8 cellular contexts compared by ENCODE assay signal in the genomic region with DNA sequence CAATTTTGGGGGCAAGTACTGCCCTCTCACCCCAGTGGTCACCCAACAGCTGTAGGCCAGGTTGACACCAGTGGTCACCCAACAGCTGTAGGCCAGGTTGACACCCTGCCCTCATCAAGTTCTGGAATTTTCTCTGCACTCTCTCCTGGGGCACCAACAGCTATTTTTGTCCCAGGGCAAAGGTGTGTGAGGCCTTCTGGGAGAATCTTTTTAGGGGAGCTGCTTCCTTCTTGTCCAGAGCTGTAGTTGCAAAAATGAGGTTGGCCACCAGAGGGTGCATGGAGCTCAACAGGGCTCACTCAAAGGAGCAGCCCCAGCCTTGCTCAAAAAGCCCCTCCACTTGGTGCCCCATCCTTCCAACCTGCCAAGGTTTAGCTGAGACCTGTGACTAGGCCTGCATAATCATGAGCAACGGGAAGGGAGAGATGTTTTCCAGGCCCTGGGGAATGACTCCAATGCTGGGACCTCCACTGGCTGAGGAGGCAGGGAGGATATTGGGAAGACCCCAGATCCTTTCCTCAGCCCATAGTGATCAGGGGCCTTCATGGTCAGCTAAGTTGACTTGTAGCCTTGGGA. TPM values are rescaled to one million over a fixed set of nuclear protein-coding genes. Genes with fewer than 3 reads are reported as not detected.
DNase-seq lines count a peak whose midpoint lies in the region; ATAC-seq, FAIRE-seq and TF ChIP-seq lines count a peak whose summit lies in the region.

No MANE protein-coding gene starts in this region.

- CTCF ChIA-PET in AG04449 (lab: Yijun Ruan, JAX): interaction anchor here (0.8 to 13.3 kb wide), 46 partner anchors 9 to 264 kb away, joined by 3 to 416 read pairs (median 6); a partner anchor contains a TSS
- CTCF ChIA-PET in Panc1 (lab: Charles Lee): interaction anchor here (0.6 to 1.7 kb wide), 13 partner anchors 10 to 1096 kb away, joined by 3 to 6 read pairs (median 4); a partner anchor contains a TSS

- H3K27ac ChIP-seq in Panc1 (ENCODE audit: low read length) (no peak overlapping the region), vagina (no peak overlapping the region)

- TF ChIP-seq POLR2A in vagina (IDR thresholded peaks at IDR 0.05): no peak

- H3K9me3 ChIP-seq in Panc1 (ENCODE audit: control insufficient read depth, insufficient read depth, low read depth, low read length): 0 out of 2 replicates have a peak, but pooled peaks cover 3% of the 10 kb centered on the region
- no peaks in the 10 kb centered on the region for H3K9me3 ChIP-seq in vagina

- peak; percentile 85 for TF ChIP-seq CTCF in AG04449 (IDR thresholded peaks at IDR 0.05; ENCODE audit: insufficient read depth, low read length, missing control alignments)
- TF ChIP-seq CTCF in Panc1 (IDR thresholded peaks at IDR 0.05): peak; percentile 90
- TF ChIP-seq CTCF in foreskin fibroblast (IDR thresholded peaks at IDR 0.05; ENCODE audit: low read depth, low read length): peak; percentile 78
- TF ChIP-seq CTCF in vagina (IDR thresholded peaks at IDR 0.05): peak; percentile 40 to 73 (median 73)

- POLR2A ChIA-PET in AG04449 (lab: Yijun Ruan, JAX): interaction anchor here (0.9 to 1.3 kb wide), 3 partner anchors 21 to 56 kb away, joined by 4 to 6 read pairs (median 6); a partner anchor contains a TSS
- POLR2A ChIA-PET in Panc1 (lab: Charles Lee): no interaction called here

- peak; percentile 74 for FAIRE-seq in GM18507 (lab: Jason Lieb, UNC)

- no peak overlapping the region for H3K4me3 ChIP-seq in AG04449 (ENCODE audit: low read depth, low read length)
- H3K4me3 ChIP-seq in Panc1 (ENCODE audit: low read depth in 2 of 2, low read length in 2 of 2): no peak overlapping the region
- H3K4me3 ChIP-seq in foreskin fibroblast (ENCODE audit: low read depth in 1 of 2, low read length in 2 of 2): no peak overlapping the region
- no peak overlapping the region for H3K4me3 ChIP-seq in vagina

- no peak for DNase-seq in AG04449 (ENCODE audit: low read depth, low spot score)
- no peak for DNase-seq in GM18507 (ENCODE audit: extremely low spot score, insufficient read length, low read depth)
- peak; percentile 30 for DNase-seq in Panc1 (ENCODE audit: low read depth, low spot score)
- DNase-seq in activated T-helper 1 cell treated with anti-CD3 and anti-CD28 coated beads, Interleukin-2, amount 50 U/mL, for 16 hours (ENCODE audit: low read depth in 1 of 2, low spot score in 1 of 2): peak; percentile 48 to 53
- peak; percentile 56 to 84 for DNase-seq in foreskin fibroblast
- DNase-seq in posterior vena cava (ENCODE audit: low spot score): peak; percentile 88
- DNase-seq in vagina (ENCODE audit: extremely low spot score in 2 of 2): peak in 1 of 2 donors; percentile 85

- H3K27me3 ChIP-seq in Panc1 (ENCODE audit: control insufficient read depth, insufficient read depth, low read length): no peaks in the 10 kb centered on the region
- H3K27me3 ChIP-seq in vagina: no peaks in the 10 kb centered on the region

- H3K4me1 ChIP-seq in Panc1 (ENCODE audit: control insufficient read depth, insufficient read depth, low read length) (no peaks in the 10 kb centered on the region), vagina (no peaks in the 10 kb centered on the region)

- H3K36me3 ChIP-seq in Panc1 (ENCODE audit: control insufficient read depth, insufficient read depth, low read length): no peaks in the 10 kb centered on the region
- no peaks in the 10 kb centered on the region for H3K36me3 ChIP-seq in vagina

- BruUV-seq in Panc1 (replicated peaks; lab: Mats Ljungman, UMichigan): no TSS peak

- intact Hi-C loops in Panc1 (cut with micrococcal nuclease; ENCODE audit: unreplicated experiment) (no loop called here), posterior vena cava (cut with DNase I) (loop anchor here in 1 of 2 donors (5.0 kb wide), 1 partner anchor 264 kb away; no protein-coding TSS in a partner anchor), vagina (cut with DNase I) (no loop called here)

- ATAC-seq in HG03442 (IDR thresholded peaks at IDR 0.05; ENCODE audit: unreplicated experiment) (peak; percentile 64), Panc1 (peak; percentile 82)

- in situ Hi-C loops in Panc1 (cut with HindIII; ENCODE audit: low pct_unique_long_range_greater_than_20kb, low sequenced_read_pairs): no loop called here

RNA-seq across cellular contexts. Expression of a gene that starts 10.6 kb away (rescaled TPM):
- 25.1 TPM for total RNA-seq in Panc1 (2021; ENCODE audit: unreplicated experiment)
- 40.6 TPM for polyA plus RNA-seq in Panc1 (2012; ENCODE audit: insufficient read length)
- 10 to 100 TPM; 33.2 to 58.8 TPM for total RNA-seq in posterior vena cava
- total RNA-seq in vagina: 42.0 TPM

RNA-seq across cellular contexts. Expression of a gene that starts 19.2 kb away (rescaled TPM):
- 9.9 TPM for total RNA-seq in Panc1 (2021; ENCODE audit: unreplicated experiment)
- 30.6 TPM for polyA plus RNA-seq in Panc1 (2012; ENCODE audit: insufficient read length)
- total RNA-seq in posterior vena cava: 10 to 100 TPM; 82.5 to 83.2 TPM
- 76.4 TPM for total RNA-seq in vagina

RNA-seq across cellular contexts. Expression of a gene that starts 55.9 kb away (rescaled TPM):
- total RNA-seq in Panc1 (2021; ENCODE audit: unreplicated experiment) (1.5 TPM), posterior vena cava (1 to 10 TPM; 2.5 to 3.1 TPM), vagina (1.7 TPM)
- polyA plus RNA-seq in Panc1 (2012; ENCODE audit: insufficient read length): 0.40 TPM

Comparison
In these comparisons a context has a peak if more than half of its experiments do, and no peak if none do; other contexts are left out.
1. DNase-seq: peak in Panc1 (single experiment), activated T-helper 1 cell treated with anti-CD3 and anti-CD28 coated beads, Interleukin-2, amount 50 U/mL, for 16 hours (2 of 2), foreskin fibroblast (2 of 2) and posterior vena cava (single experiment); none in AG04449 (single experiment) and GM18507 (single experiment).
2. Peak in every context shown above with its lines, with median percentiles within 50 percentile points of each other: CTCF ChIP-seq.